Comparison of ENCODE assay signal across 8 cellular contexts in the genomic region with DNA sequence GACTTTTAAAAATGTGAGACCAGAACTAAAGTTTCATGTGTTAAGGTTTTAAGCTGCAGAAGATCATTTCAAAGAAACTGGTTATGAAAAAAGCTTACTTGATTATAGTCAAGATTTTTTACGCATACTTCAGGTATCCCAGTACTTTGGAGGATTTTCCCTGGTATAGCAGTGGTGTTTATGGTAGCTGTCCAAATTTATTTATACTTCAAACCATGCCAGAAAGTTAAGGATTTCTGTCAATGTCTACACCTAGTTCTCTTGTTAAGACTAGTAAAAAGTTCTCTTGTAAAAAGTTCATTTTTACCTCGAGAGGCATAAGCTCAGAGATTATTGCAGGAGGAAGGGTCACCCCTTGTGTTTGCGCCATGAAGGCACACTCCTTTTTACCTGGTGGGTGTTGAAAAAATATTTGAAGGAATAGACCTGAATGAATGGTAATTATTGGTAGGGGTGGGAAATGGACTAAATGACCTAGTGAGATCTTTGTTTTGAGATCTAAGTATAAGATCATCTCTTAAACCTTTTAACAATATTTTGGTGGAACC. TPM values are rescaled to one million over a fixed set of nuclear protein-coding genes. Genes with fewer than 3 reads are reported as not detected.
DNase-seq lines count a peak whose midpoint lies in the region; ATAC-seq, FAIRE-seq and TF ChIP-seq lines count a peak whose summit lies in the region.

No MANE protein-coding gene starts in this region.

- peak overlapping the region; percentile 30 to 96 (median 88) for H3K27ac Mint-ChIP-seq in brain

- H3K9me3 Mint-ChIP-seq in brain: peaks cover 0 to 10% (median 0%) of the 10 kb centered on the region in 5 experiments

- peaks cover 68% of the 10 kb centered on the region for H3K4me1 Mint-ChIP-seq in brain

- no peak for TF ChIP-seq RAD21 in A549 (conservative IDR thresholded peaks at IDR 0.05 in 1 of 2, IDR thresholded peaks at IDR 0.05 in 1 of 2)

- CTCF ChIA-PET in A549 (lab: Yijun Ruan, JAX): no interaction called here

- H3K9ac ChIP-seq in mucosa of rectum (ENCODE audit: low read depth in 1 of 2, low read length in 2 of 2): peak overlapping the region in 1 of 2 donors; percentile 2

- TF ChIP-seq POLR2A in A549 (IDR thresholded peaks at IDR 0.05; ENCODE audit: low read length): no peak

- DNase-seq in A549 (ENCODE audit: low read depth in 1 of 2, low spot score in 1 of 2) (no peak), HL-60 (ENCODE audit: low read depth in 1 of 2, low spot score in 1 of 2) (no peak), NCI-H345 (lab: John Stamatoyannopoulos, UW) (no peak)

- H3K4me3 Mint-ChIP-seq in brain: peak overlapping the region; percentile 91 to 94 (median 92)

- TF ChIP-seq EP300 in A549 (IDR thresholded peaks at IDR 0.05): no peak

- POLR2A ChIA-PET in A549 (lab: Yijun Ruan, JAX): no interaction called here

- peaks cover 14% of the 10 kb centered on the region for H3K27me3 Mint-ChIP-seq in brain

- H3K9me3 ChIP-seq in A549 (no peaks in the 10 kb centered on the region), mucosa of rectum (ENCODE audit: control insufficient read depth in 2 of 2, low read length in 2 of 2) (no peaks in the 10 kb centered on the region)

- ATAC-seq in A549 (no peak), HG03045 (IDR thresholded peaks at IDR 0.05; ENCODE audit: unreplicated experiment) (no peak), HG03159 (IDR thresholded peaks at IDR 0.05; ENCODE audit: unreplicated experiment) (no peak), HG03139 (IDR thresholded peaks at IDR 0.05; ENCODE audit: unreplicated experiment) (no peak)

- TF ChIP-seq CTCF in A549 (IDR thresholded peaks at IDR 0.05) (no peak), HL-60 (IDR thresholded peaks at IDR 0.05; ENCODE audit: insufficient read depth, low read length) (no peak), brain (conservative IDR thresholded peaks at IDR 0.05) (no peak)

- peak overlapping the region; percentile 79; the same call in 2 of the 3 replicates for H3K4me3 ChIP-seq in A549
- H3K4me3 ChIP-seq in HL-60 (replicated peaks; ENCODE audit: insufficient read depth, low read length): peak overlapping the region; percentile 5
- H3K4me3 ChIP-seq in mucosa of rectum (ENCODE audit: low read length in 2 of 2): peak overlapping the region; percentile 36 to 93

- 53% methylated on average over 3 of the region's 3 CpGs for WGBS in A549 (ENCODE audit: missing lambda C conversion rate)

- no peaks in the 10 kb centered on the region for H3K27me3 ChIP-seq in HL-60 (ENCODE audit: insufficient read depth, poor library complexity, severe bottlenecking)
- no peaks in the 10 kb centered on the region for H3K27me3 ChIP-seq in mucosa of rectum (ENCODE audit: control insufficient read depth in 2 of 2, insufficient read depth in 2 of 2, low read length in 2 of 2)

- peaks cover 45% of the 10 kb centered on the region for H3K4me1 ChIP-seq in A549
- peaks cover 23 to 29% of the 10 kb centered on the region in 2 donors for H3K4me1 ChIP-seq in mucosa of rectum (ENCODE audit: control insufficient read depth in 2 of 2, insufficient read depth in 2 of 2, low read length in 2 of 2)

- H3K36me3 Mint-ChIP-seq in brain: peaks cover 24% of the 10 kb centered on the region

- H3K27ac ChIP-seq in A549 (peak overlapping the region in 1 of 2 experiments; percentile 10; a peak in 1 of 6 replicates), HL-60 (replicated peaks) (peak overlapping the region; percentile 69), mucosa of rectum (ENCODE audit: low read depth in 2 of 2, low read length in 2 of 2) (no peak overlapping the region)

- FAIRE-seq in A549 (lab: Jason Lieb, UNC): no peak

- peak overlapping the region; percentile 91 for H3K4me2 ChIP-seq in A549

- no peaks in the 10 kb centered on the region for H3K36me3 ChIP-seq in mucosa of rectum (ENCODE audit: control insufficient read depth in 2 of 2, insufficient read depth in 2 of 2, low read length in 2 of 2)

TF ChIP-seq in A549, 52 proteins besides CTCF, POLR2A, EP300 and RAD21:
- TF ChIP-seq, protein P1, sequence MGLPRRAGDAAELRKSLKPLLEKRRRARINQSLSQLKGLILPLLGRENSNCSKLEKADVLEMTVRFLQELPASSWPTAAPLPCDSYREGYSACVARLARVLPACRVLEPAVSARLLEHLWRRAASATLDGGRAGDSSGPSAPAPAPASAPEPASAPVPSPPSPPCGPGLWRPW (IDR thresholded peaks at IDR 0.05): no peak
- no peak for TF ChIP-seq HOXB5 (CRISPR knock-in tag; IDR thresholded peaks at IDR 0.05)
- TF ChIP-seq RCOR1 (IDR thresholded peaks at IDR 0.05; ENCODE audit: low read depth, low read length): no peak
- no peak for TF ChIP-seq MAZ (IDR thresholded peaks at IDR 0.05; ENCODE audit: borderline replicate concordance, low read depth, low read length)
- TF ChIP-seq EHF (CRISPR knock-in tag; IDR thresholded peaks at IDR 0.05): no peak
- TF ChIP-seq RFX5 (IDR thresholded peaks at IDR 0.05): no peak
- TF ChIP-seq REST (IDR thresholded peaks at IDR 0.05): no peak
- no peak for TF ChIP-seq RNF2 (IDR thresholded peaks at IDR 0.05; ENCODE audit: borderline replicate concordance, low read depth)
- TF ChIP-seq HDAC2 (IDR thresholded peaks at IDR 0.05): no peak
- TF ChIP-seq CBX2 (IDR thresholded peaks at IDR 0.05; ENCODE audit: borderline replicate concordance, low read depth): no peak
- no peak for TF ChIP-seq USF2 (IDR thresholded peaks at IDR 0.05)
- TF ChIP-seq EHMT2 (IDR thresholded peaks at IDR 0.05; ENCODE audit: low read depth): no peak
- no peak for TF ChIP-seq TFCP2L1 (CRISPR knock-in tag; IDR thresholded peaks at IDR 0.05)
- TF ChIP-seq, protein P2, sequence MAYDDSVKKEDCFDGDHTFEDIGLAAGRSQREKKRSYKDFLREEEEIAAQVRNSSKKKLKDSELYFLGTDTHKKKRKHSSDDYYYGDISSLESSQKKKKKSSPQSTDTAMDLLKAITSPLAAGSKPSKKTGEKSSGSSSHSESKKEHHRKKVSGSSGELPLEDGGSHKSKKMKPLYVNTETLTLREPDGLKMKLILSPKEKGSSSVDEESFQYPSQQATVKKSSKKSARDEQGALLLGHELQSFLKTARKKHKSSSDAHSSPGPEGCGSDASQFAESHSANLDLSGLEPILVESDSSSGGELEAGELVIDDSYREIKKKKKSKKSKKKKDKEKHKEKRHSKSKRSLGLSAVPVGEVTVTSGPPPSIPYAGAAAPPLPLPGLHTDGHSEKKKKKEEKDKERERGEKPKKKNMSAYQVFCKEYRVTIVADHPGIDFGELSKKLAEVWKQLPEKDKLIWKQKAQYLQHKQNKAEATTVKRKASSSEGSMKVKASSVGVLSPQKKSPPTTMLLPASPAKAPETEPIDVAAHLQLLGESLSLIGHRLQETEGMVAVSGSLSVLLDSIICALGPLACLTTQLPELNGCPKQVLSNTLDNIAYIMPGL (CRISPR knock-in tag; IDR thresholded peaks at IDR 0.05; ENCODE audit: borderline replicate concordance): no peak

RNA-seq across cellular contexts. Expression of gene DYRK1A, which starts 2.8 kb away (rescaled TPM):
- polyA plus RNA-seq in A549 (2011; rRNA removed) (29.4 and 33.5 TPM in 2 replicates), A549 (2017; fragmentation: RNase III; extraction: RNeasy Plus Mini Kit Qiagen cat#74134 plus additional on column Dnase treatment) (11.6 to 13.6 TPM (median 12.7 TPM) in 3 replicates), brain (ENCODE audit: insufficient read depth, low read depth, low replicate concordance) (23.0 TPM)
- polyA plus RNA-seq in A549 (2012; cell fraction: cytosol; rRNA removed): 10.4 and 15.9 TPM in 2 replicates
- polyA plus RNA-seq in A549 (2012; cell fraction: nucleus; rRNA removed): 21.9 and 22.7 TPM in 2 replicates
- 91.7 and 108 TPM in 2 replicates for polyA minus RNA-seq in A549 (2011; rRNA and poly(A)+ RNA removed)

Comparison
In these comparisons a context has a peak if more than half of its experiments do, and no peak if none do; other contexts are left out.
1. H3K4me3 ChIP-seq: peak in every context shown above with its lines; median percentile 79 in A549; 64 in mucosa of rectum; 5 in HL-60.